Comparison of ENCODE assay signal across 9 cellular contexts in genomic region chr2:232236200-232236599, GRCh38.
DNase-seq lines count a peak whose midpoint lies in the region; ATAC-seq and TF ChIP-seq lines count a peak whose summit lies in the region.
"Had no signal": no experiment of that assay in that cellular context is flagged by ENCODE, and none has a peak within 500 bp of the region (broad histone marks: within the 10 kb centered on the region; RNA-seq: fewer than 3 reads in every experiment).

No MANE protein-coding gene starts in this region.

- no peak for TF ChIP-seq CTCF in 22Rv1 (IDR thresholded peaks at IDR 0.05)
- TF ChIP-seq CTCF in RWPE1 (conservative IDR thresholded peaks at IDR 0.05; ENCODE audit: low read depth) = no peak

- DNase-seq in RWPE1 (ENCODE audit: low spot score) = peak; percentile 63
- DNase-seq in stimulated activated CD4-positive, alpha-beta T cell treated with anti-CD3 and anti-CD28 coated beads, Interleukin-12 subunit alpha, Interleukin-12 subunit beta, amount 100 ng/mL, for 4 hours = no peak
- no peak for DNase-seq in NCI-H748 (lab: John Stamatoyannopoulos, UW; ENCODE audit: unreplicated experiment)
- no peak for DNase-seq in NK-92 treated with Interleukin-12 subunit alpha and Interleukin-12 subunit beta, amount 100 ng/mL, for 24 hours (lab: John Stamatoyannopoulos, UW)
- DNase-seq: activated CD4-positive, alpha-beta T cell treated with anti-CD3 and anti-CD28 coated beads for 4 hours had no signal

- ATAC-seq in GM19025 (IDR thresholded peaks at IDR 0.05; ENCODE audit: low read depth, unreplicated experiment) (peak; percentile 79), HG03045 (IDR thresholded peaks at IDR 0.05; ENCODE audit: unreplicated experiment) (peak; percentile 79), SK-N-SH treated with all-trans-retinoic acid at 6 μM for 48 hours (no peak)

- POLR2A ChIA-PET in RWPE1 (lab: Yijun Ruan, JAX; ENCODE audit: low non-redundant PET) = no interaction called here

- CTCF ChIA-PET in RWPE1 (lab: Yijun Ruan, JAX) = no interaction called here

- H3K27ac ChIP-seq in 22Rv1 = peak overlapping the region; percentile 62
- H3K27ac ChIP-seq in RWPE1 = no peak overlapping the region

TF ChIP-seq in SK-N-SH treated with all-trans-retinoic acid at 6 μM for 48 hours, 23 proteins besides CTCF, POLR2A, EP300 and RAD21:
- TF ChIP-seq CSRNP3 (CRISPR knock-in tag; IDR thresholded peaks at IDR 0.05) (no peak), TOX (CRISPR knock-in tag; IDR thresholded peaks at IDR 0.05; ENCODE audit: borderline replicate concordance) (no peak), ZC3H10 (CRISPR knock-in tag; IDR thresholded peaks at IDR 0.05) (no peak), ZNF8 (CRISPR knock-in tag; IDR thresholded peaks at IDR 0.05) (no peak), BACH2 (CRISPR knock-in tag; IDR thresholded peaks at IDR 0.05; ENCODE audit: borderline replicate concordance) (no peak), ZNF565 (CRISPR knock-in tag; conservative IDR thresholded peaks at IDR 0.05; ENCODE audit: low read depth) (no peak), ZNF70 (CRISPR knock-in tag; IDR thresholded peaks at IDR 0.05) (no peak), ISL1 (CRISPR knock-in tag; IDR thresholded peaks at IDR 0.05) (no peak), ARNTL (CRISPR knock-in tag; IDR thresholded peaks at IDR 0.05; ENCODE audit: borderline replicate concordance, low read depth) (no peak), GLIS3 (CRISPR knock-in tag; IDR thresholded peaks at IDR 0.05) (no peak), RARB (CRISPR knock-in tag; IDR thresholded peaks at IDR 0.05) (no peak), TSHZ2 (CRISPR knock-in tag; IDR thresholded peaks at IDR 0.05) (no peak)
